In the genomic region with DNA sequence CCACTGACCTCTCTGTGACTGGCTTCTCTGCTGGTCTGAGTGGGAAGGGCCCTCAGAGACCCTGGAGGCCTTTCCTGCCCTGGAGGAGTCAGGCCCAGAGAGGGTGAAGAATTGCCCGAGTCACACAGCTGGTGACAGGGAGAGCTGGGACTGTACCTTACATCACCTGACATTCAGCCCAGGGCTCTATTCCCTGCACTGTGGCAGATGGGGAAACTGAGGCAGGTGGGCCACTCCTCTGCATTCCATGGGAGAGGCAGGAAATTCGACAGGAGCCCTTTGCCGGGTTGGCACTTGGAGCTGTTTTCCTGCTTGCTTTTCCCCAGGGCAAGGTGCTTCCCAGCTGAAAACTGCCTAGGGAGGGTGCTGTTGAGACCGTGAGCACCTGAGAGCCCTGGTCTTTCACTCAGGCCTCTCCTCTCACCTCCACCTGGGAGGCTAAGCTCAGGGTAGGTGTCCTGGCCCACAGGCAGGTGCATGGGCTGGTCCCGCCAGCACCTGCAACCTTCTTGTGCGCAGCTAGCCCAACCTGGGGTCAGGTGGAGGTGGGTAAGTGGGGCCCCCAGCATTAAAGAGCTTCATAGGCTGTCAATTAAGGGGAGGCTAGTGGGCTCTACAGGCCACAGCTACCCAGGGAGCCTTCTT, we compare ENCODE assay signal across 8 cellular contexts. TPM values are rescaled to one million over a fixed set of nuclear protein-coding genes. Genes with fewer than 3 reads are reported as not detected.
DNase-seq lines count a peak whose midpoint lies in the region; ATAC-seq, FAIRE-seq and TF ChIP-seq lines count a peak whose summit lies in the region.

No MANE protein-coding gene starts in this region.

- DNase-seq in breast epithelium (ENCODE audit: low spot score in 2 of 2) (no peak), mammary epithelial cell (no peak), HepG2 (ENCODE audit: low spot score) (no peak), transverse colon (no peak), SJCRH30 (no peak), foreskin melanocyte (no peak)
- no peak for DNase-seq in activated CD4-positive, alpha-beta memory T cell treated with anti-CD3 and anti-CD28 coated beads for 36 hours
- DNase-seq in stimulated activated CD4-positive, alpha-beta T cell treated with anti-CD3 and anti-CD28 coated beads, Interleukin-12 subunit alpha, Interleukin-12 subunit beta, amount 100 ng/mL, for 4 hours: no peak

- ATAC-seq in HepG2: peak; percentile 13; the same call in 2 of the 3 replicates

- H3K27me3 ChIP-seq in breast epithelium (no peaks in the 10 kb centered on the region), mammary epithelial cell (ENCODE audit: insufficient read depth, low read length) (no peaks in the 10 kb centered on the region), HepG2 (ENCODE audit: control insufficient read depth in 1 of 2, insufficient read depth in 2 of 2, low read length in 2 of 2) (peaks cover 2 to 26% of the 10 kb centered on the region in 2 experiments; a peak in 3 of 5 replicates), transverse colon (no peaks in the 10 kb centered on the region), SJCRH30 (no peaks in the 10 kb centered on the region)

- H3K9me3 ChIP-seq in breast epithelium (no peaks in the 10 kb centered on the region), mammary epithelial cell (replicated peaks; ENCODE audit: insufficient read depth, low read length) (no peaks in the 10 kb centered on the region), HepG2 (ENCODE audit: low read length) (no peaks in the 10 kb centered on the region), transverse colon (no peaks in the 10 kb centered on the region), SJCRH30 (replicated peaks) (peaks cover 4% of the 10 kb centered on the region)

- H4K20me1 ChIP-seq in mammary epithelial cell (ENCODE audit: insufficient read depth, low read length): no peaks in the 10 kb centered on the region
- H4K20me1 ChIP-seq in HepG2 (ENCODE audit: insufficient read depth, low read length): no peaks in the 10 kb centered on the region

- H3K4me2 ChIP-seq in mammary epithelial cell (ENCODE audit: insufficient read depth, low read depth, low read length): no peak overlapping the region
- no peak overlapping the region for H3K4me2 ChIP-seq in HepG2 (ENCODE audit: low read depth, low read length)

- BruUV-seq in mammary epithelial cell (replicated peaks; lab: Mats Ljungman, UMichigan) (no TSS peak), HepG2 (replicated peaks; lab: Mats Ljungman, UMichigan) (no TSS peak)

- no peak for TF ChIP-seq EP300 in HepG2 (IDR thresholded peaks at IDR 0.05; ENCODE audit: low read depth in 2 of 2, low read length in 2 of 2)
- no peak for TF ChIP-seq EP300 in HepG2 (CRISPR knock-in tag; IDR thresholded peaks at IDR 0.05; ENCODE audit: borderline replicate concordance)
- TF ChIP-seq EP300 in transverse colon (IDR thresholded peaks at IDR 0.05; ENCODE audit: low read depth): no peak

- H3K4me3 Mint-ChIP-seq in activated CD4-positive, alpha-beta memory T cell treated with anti-CD3 and anti-CD28 coated beads for 36 hours: peak overlapping the region; percentile 94

- peak overlapping the region in 1 of 2 donors; percentile 55 for H3K27ac ChIP-seq in breast epithelium
- H3K27ac ChIP-seq in mammary epithelial cell (ENCODE audit: insufficient read depth, low read depth, low read length): no peak overlapping the region
- H3K27ac ChIP-seq in HepG2 (ENCODE audit: extremely low read length, insufficient read depth, low read length): no peak overlapping the region
- peak overlapping the region; percentile 61 to 81 (median 79) for H3K27ac ChIP-seq in transverse colon
- no peak overlapping the region for H3K27ac ChIP-seq in SJCRH30

- no peak for FAIRE-seq in HepG2 (lab: Jason Lieb, UNC)

- H3K27me3 Mint-ChIP-seq in activated CD4-positive, alpha-beta memory T cell treated with anti-CD3 and anti-CD28 coated beads for 36 hours: no peaks in the 10 kb centered on the region

- TF ChIP-seq RAD21 in HepG2 (CRISPR knock-in tag; IDR thresholded peaks at IDR 0.05): no peak

- H3K4me1 ChIP-seq in breast epithelium (no peaks in the 10 kb centered on the region), mammary epithelial cell (ENCODE audit: insufficient read depth, low read length) (no peaks in the 10 kb centered on the region), HepG2 (ENCODE audit: insufficient read depth, low read length) (peaks cover 21% of the 10 kb centered on the region), transverse colon (peaks cover 0 to 26% (median 7%) of the 10 kb centered on the region in 4 donors), SJCRH30 (no peaks in the 10 kb centered on the region)

- in situ Hi-C loops in mammary epithelial cell (cut with MboI; ENCODE audit: low sequenced_read_pairs in 2 of 2) (no loop called here), HepG2 (cut with HindIII; ENCODE audit: extremely low pct_ligation_motif_present, low pct_unique_long_range_greater_than_20kb) (loop anchor here (5.0 kb wide), 1 partner anchor 47 kb away; no protein-coding TSS in a partner anchor), transverse colon (cut with MboI; ENCODE audit: low pct_ligation_motif_present in 1 of 4, low pct_unique_long_range_greater_than_20kb in 1 of 4, low sequenced_read_pairs in 3 of 4) (no loop called here)

- TF ChIP-seq POLR2A in breast epithelium (IDR thresholded peaks at IDR 0.05): no peak
- TF ChIP-seq POLR2A in HepG2 (IDR thresholded peaks at IDR 0.05; ENCODE audit: insufficient read depth in 1 of 2, low read depth in 2 of 2, low read length in 2 of 2): no peak
- TF ChIP-seq POLR2A in transverse colon (IDR thresholded peaks at IDR 0.05): no peak

- H3K27ac Mint-ChIP-seq in activated CD4-positive, alpha-beta memory T cell treated with anti-CD3 and anti-CD28 coated beads for 36 hours: peak overlapping the region; percentile 99

- no peak for TF ChIP-seq CTCF in breast epithelium (IDR thresholded peaks at IDR 0.05)
- TF ChIP-seq CTCF in mammary epithelial cell (conservative IDR thresholded peaks at IDR 0.05 in 1 of 2, IDR thresholded peaks at IDR 0.05 in 1 of 2; ENCODE audit: extremely low read depth in 1 of 2, insufficient read depth in 1 of 2, low read depth in 1 of 2, low read length in 2 of 2): no peak
- TF ChIP-seq CTCF in HepG2 (CRISPR knock-in tag; IDR thresholded peaks at IDR 0.05): no peak
- TF ChIP-seq CTCF in transverse colon (IDR thresholded peaks at IDR 0.05): no peak

- peaks cover 8% of the 10 kb centered on the region for H3K9me3 Mint-ChIP-seq in activated CD4-positive, alpha-beta memory T cell treated with anti-CD3 and anti-CD28 coated beads for 36 hours

- H3K4me3 ChIP-seq in breast epithelium (peak overlapping the region; percentile 23 to 37 (median 35)), mammary epithelial cell (replicated peaks in 1 of 3; ENCODE audit: insufficient read depth in 1 of 3, low read depth in 2 of 3, low read length in 3 of 3) (no peak overlapping the region), HepG2 (replicated peaks in 1 of 3; ENCODE audit: insufficient read depth in 1 of 3, low read depth in 2 of 3, low read length in 3 of 3) (no peak overlapping the region), transverse colon (peak overlapping the region in 3 of 4 donors; percentile 15 to 37 (median 23)), SJCRH30 (no peak overlapping the region)

- H2AFZ ChIP-seq in mammary epithelial cell (ENCODE audit: low read depth, low read length) (no peak overlapping the region), HepG2 (ENCODE audit: low read length) (no peak overlapping the region)

- intact Hi-C loops in breast epithelium (cut with DNase I; ENCODE audit: low total_unique reads): no loop called here
- intact Hi-C loops in mammary epithelial cell (cut with micrococcal nuclease): no loop called here
- intact Hi-C loops in activated CD4-positive, alpha-beta memory T cell treated with anti-CD3 and anti-CD28 coated beads for 36 hours (cut with micrococcal nuclease): loop anchor here (1.0 to 5.0 kb wide), 6 partner anchors 9 to 507 kb away; a partner anchor contains a TSS
- intact Hi-C loops in HepG2 (cut with micrococcal nuclease; ENCODE audit: unreplicated experiment): no loop called here
- intact Hi-C loops in transverse colon (cut with DNase I; ENCODE audit: low total_unique reads): no loop called here

- dilution Hi-C loops in mammary epithelial cell (cut with HindIII; ENCODE audit: low sequenced_read_pairs): no loop called here

- CTCF ChIA-PET in mammary epithelial cell (lab: Charles Lee; ENCODE audit: low non-redundant PET): no interaction called here
- CTCF ChIA-PET in activated CD4-positive, alpha-beta memory T cell treated with anti-CD3 and anti-CD28 coated beads for 36 hours (lab: Charles Lee): interaction anchor here (0.7 to 4.6 kb wide), 9 partner anchors 7 to 531 kb away, joined by 3 to 41 read pairs (median 10); a partner anchor contains a TSS
- CTCF ChIA-PET in HepG2 (lab: Yijun Ruan, JAX; ENCODE audit: low intra/inter-chr PET ratio, low total read pairs): no interaction called here

- POLR2A ChIA-PET in activated CD4-positive, alpha-beta memory T cell treated with anti-CD3 and anti-CD28 coated beads for 36 hours (lab: Charles Lee): interaction anchor here (0.8 to 6.1 kb wide), 5 partner anchors 8 to 209 kb away, joined by 3 to 83 read pairs (median 5); a partner anchor contains a TSS
- POLR2A ChIA-PET in HepG2 (lab: Yijun Ruan, JAX): no interaction called here

- H3K36me3 Mint-ChIP-seq in activated CD4-positive, alpha-beta memory T cell treated with anti-CD3 and anti-CD28 coated beads for 36 hours: peaks cover 25% of the 10 kb centered on the region

- H3K79me2 ChIP-seq in mammary epithelial cell (ENCODE audit: insufficient read depth, low read length): no peaks in the 10 kb centered on the region
- H3K79me2 ChIP-seq in HepG2 (ENCODE audit: insufficient read depth, low read length): no peaks in the 10 kb centered on the region

- 79% methylated on average over 4 of the region's 6 CpGs for WGBS in mammary epithelial cell (ENCODE audit: low coverage, missing lambda C conversion rate)
- 51% methylated on average over 6 of the region's 6 CpGs for WGBS in HepG2 (ENCODE audit: low lambda C conversion rate)
- WGBS in transverse colon (ENCODE audit: low coverage in 1 of 2), 2 donors: 79% methylated on average over 6 of the region's 6 CpGs; no CpG with 5 or more reads in 1 of the 2 donors

- H3K36me3 ChIP-seq in breast epithelium (no peaks in the 10 kb centered on the region), mammary epithelial cell (ENCODE audit: insufficient read depth, low read length) (no peaks in the 10 kb centered on the region), HepG2 (replicated peaks in 1 of 2; ENCODE audit: control insufficient read depth in 1 of 2, insufficient read depth in 2 of 2, low read length in 2 of 2) (no peaks in the 10 kb centered on the region), transverse colon (no peaks in the 10 kb centered on the region), SJCRH30 (no peaks in the 10 kb centered on the region; the same call in 1 of the 2 replicates)

- H3K9ac ChIP-seq in mammary epithelial cell (ENCODE audit: insufficient read depth, low read length): no peak overlapping the region
- no peak overlapping the region for H3K9ac ChIP-seq in HepG2 (ENCODE audit: insufficient read depth, low read depth, low read length)

- peaks cover 91% of the 10 kb centered on the region for H3K4me1 Mint-ChIP-seq in activated CD4-positive, alpha-beta memory T cell treated with anti-CD3 and anti-CD28 coated beads for 36 hours (ENCODE audit: low read depth)

RNA-seq across cellular contexts. Expression of a gene that starts 8.5 kb away (rescaled TPM):
- total RNA-seq in breast epithelium (10 to 100 TPM in 2 of 3 donors, 1 to 10 TPM in 1; 6.2 to 30.7 (median 10.2) TPM), mammary epithelial cell (10 to 100 TPM in 1 of 2 donors, 1 to 10 TPM in 1; 8.2 to 16.3 TPM), HepG2 (2016; rRNA removed; fragmentation: Illumina TruSeq; extraction: Trizol) (2.3 and 4.3 TPM in 2 replicates), transverse colon (10 to 100 TPM in 3 of 4 donors, 1 to 10 TPM in 1; 4.6 to 44.9 (median 14.1) TPM)
- polyA plus RNA-seq in mammary epithelial cell (1.9 TPM), HepG2 (2011; rRNA removed) (2.2 and 3.7 TPM in 2 replicates)
- 0.57 TPM for polyA minus RNA-seq in mammary epithelial cell
- 100 to 1,000 TPM in 1 of 2 experiments, 10 to 100 TPM in 1; 100.0 to 107 TPM for total RNA-seq in activated CD4-positive, alpha-beta memory T cell treated with anti-CD3 and anti-CD28 coated beads for 36 hours
- 0.51 and 1.3 TPM in 2 replicates for total RNA-seq in HepG2 (2016; cell fraction: cytosol; rRNA removed; fragmentation: Illumina TruSeq; extraction: Trizol; ENCODE audit: low read depth)
- total RNA-seq in HepG2 (2016; cell fraction: insoluble cytoplasmic fraction; rRNA removed; fragmentation: Illumina TruSeq; extraction: Trizol): 2.5 and 4.5 TPM in 2 replicates
- 1.1 and 1.8 TPM in 2 replicates for total RNA-seq in HepG2 (2016; cell fraction: membrane; rRNA removed; fragmentation: Illumina TruSeq; extraction: Trizol)
- 3.9 and 5.9 TPM in 2 replicates for total RNA-seq in HepG2 (2016; cell fraction: nucleus; rRNA removed; fragmentation: Illumina TruSeq; extraction: Trizol)
- polyA plus RNA-seq in HepG2 (2011; cell fraction: cytosol; rRNA removed): 1.2 and 1.5 TPM in 2 replicates
- polyA plus RNA-seq in HepG2 (2011; cell fraction: nucleus; rRNA removed): 14.6 and 16.9 TPM in 2 replicates
- 1.7 and 3.0 TPM in 2 replicates for polyA plus RNA-seq in HepG2 (2012)
- polyA plus RNA-seq in HepG2 (2016; cell fraction: cytosol; fragmentation: Illumina TruSeq; extraction: Trizol; ENCODE audit: low read depth): 0.17 and 0.38 TPM in 2 replicates
- 1.2 and 1.4 TPM in 2 replicates for polyA plus RNA-seq in HepG2 (2016; cell fraction: insoluble cytoplasmic fraction; fragmentation: Illumina TruSeq; extraction: Trizol; ENCODE audit: low read depth)
- polyA plus RNA-seq in HepG2 (2016; cell fraction: membrane; fragmentation: Illumina TruSeq; extraction: Trizol; ENCODE audit: low read depth): 0.44 and 0.47 TPM in 2 replicates
- 6.9 and 8.7 TPM in 2 replicates for polyA plus RNA-seq in HepG2 (2016; cell fraction: nucleus; fragmentation: Illumina TruSeq; extraction: Trizol; ENCODE audit: insufficient read depth, low read depth)
- 17.5 and 40.6 TPM in 2 replicates for polyA minus RNA-seq in HepG2 (2011; rRNA and poly(A)+ RNA removed; ENCODE audit: low replicate concordance)
- 2.0 and 5.5 TPM in 2 replicates for polyA minus RNA-seq in HepG2 (2011; cell fraction: cytosol; rRNA and poly(A)+ RNA removed)
- 9.0 and 10.2 TPM in 2 replicates for polyA minus RNA-seq in HepG2 (2011; cell fraction: nucleus; rRNA and poly(A)+ RNA removed)
- 26.2 and 27.1 TPM in 2 replicates for total RNA-seq in SJCRH30 (2014; rRNA removed; shearing (Covaris generic))

Comparison
In these comparisons a context has a peak if more than half of its experiments do, and no peak if none do; other contexts are left out.
1. H3K4me3 ChIP-seq: peak in breast epithelium (3 of 3) and transverse colon (3 of 4); none in mammary epithelial cell (0 of 3), HepG2 (0 of 3) and SJCRH30 (single experiment).
2. H3K27ac ChIP-seq: peak in transverse colon (4 of 4); none in mammary epithelial cell (single experiment), HepG2 (single experiment) and SJCRH30 (single experiment).